ENCODE assay signal across 26 cellular contexts in genomic region chr6:77764364-77764763, GRCh38.
"Had no signal": no experiment of that assay in that cellular context is flagged by ENCODE, and none has a peak within 500 bp of the region (broad histone marks: within the 10 kb centered on the region; RNA-seq: fewer than 3 reads in every experiment).

No MANE protein-coding gene starts in this region.

- H3K4me1 ChIP-seq: stomach, suprapubic skin, testis, thyroid gland, tibial artery, tibial nerve, transverse colon, upper lobe of right lung, uterus, vagina had no signal

- DNase-seq: stimulated activated CD4-positive, alpha-beta T cell treated with anti-CD3 and anti-CD28 coated beads, Interleukin-2, amount 100 ng/mL, for 48 hours; stimulated activated CD4-positive, alpha-beta T cell treated with anti-CD3 and anti-CD28 coated beads, Interleukin-4, amount 100 ng/mL, for 1 hour; stimulated activated CD4-positive, alpha-beta T cell treated with anti-CD3 and anti-CD28 coated beads, Interleukin-4, amount 100 ng/mL, for 24 hours; stimulated activated CD4-positive, alpha-beta T cell treated with anti-CD3 and anti-CD28 coated beads, Interleukin-4, amount 100 ng/mL, for 4 hours; stimulated activated CD8-positive, alpha-beta memory T cell treated with anti-CD3 and anti-CD28 coated beads, Interleukin-4, amount 100 ng/mL, for 48 hours; stimulated activated naive B cell treated with anti-CD40 and anti-IgM and Interleukin-4, amounts not matched to agents 10 μg/mL and 1 μg/mL and 100 μg/mL, for 72 hours; stimulated activated naive CD4-positive, alpha-beta T cell; stimulated activated naive CD4-positive, alpha-beta T cell treated with Interleukin-2 at 50 U/mL for 16 hours; stimulated activated naive CD8-positive, alpha-beta T cell treated with anti-CD3 and anti-CD28 coated beads, Interleukin-15, amount 100 ng/mL, for 72 hours; stimulated activated naive CD8-positive, alpha-beta T cell treated with anti-CD3 and anti-CD28 coated beads, Interleukin-15, Interleukin-2, amounts not matched to agents 100 U/mL and 50 U/mL, for 24 hours; stomach; substantia nigra; testis; thyroid gland; tibial artery; transverse colon; trophoblast cell; upper lobe of right lung; uterus had no signal

- ATAC-seq: stimulated activated effector memory CD8-positive, alpha-beta T cell treated with anti-CD3 and anti-CD28 coated beads, Interleukin-12 subunit alpha, Interleukin-12 subunit beta, amount 100 ng/mL, for 72 hours; stimulated activated memory B cell treated with anti-CD40 and anti-IgM and Interleukin-4, amounts not matched to agents 10 μg/mL and 1 μg/mL and 100 μg/mL, for 72 hours; stimulated activated naive B cell treated with anti-CD40 and anti-IgM and Interleukin-4, amounts not matched to agents 10 μg/mL and 1 μg/mL and 100 μg/mL, for 72 hours; stimulated activated naive CD8-positive, alpha-beta T cell treated with anti-CD3 and anti-CD28 coated beads, Interleukin-15, amount 100 ng/mL, for 72 hours; stimulated activated naive CD8-positive, alpha-beta T cell treated with anti-CD3 and anti-CD28 coated beads, Interleukin-15, Interleukin-2, amounts not matched to agents 100 U/mL and 50 U/mL, for 24 hours; upper lobe of right lung had no signal

- H3K4me3 ChIP-seq: stomach, suprapubic skin, testis, thoracic aorta, thyroid gland, tibial artery, tibial nerve, transverse colon, upper lobe of right lung, uterus, vagina had no signal

- H3K36me3 ChIP-seq: stomach, suprapubic skin, thoracic aorta, thyroid gland, tibial artery, tibial nerve, transverse colon, upper lobe of right lung, uterus, vagina had no signal

- H3K9me3 ChIP-seq: suprapubic skin, testis, thoracic aorta, thyroid gland, tibial artery, tibial nerve, transverse colon, upper lobe of right lung, uterus, vagina had no signal

- FAIRE-seq: urothelium cell line had no signal

- H3K27me3 ChIP-seq: stomach, suprapubic skin, testis, thyroid gland, tibial artery, tibial nerve, transverse colon, upper lobe of right lung, uterus, vagina had no signal

- H3K27ac ChIP-seq: stomach, suprapubic skin, testis, thoracic aorta, thyroid gland, tibial artery, tibial nerve, transverse colon, upper lobe of right lung, uterus, vagina had no signal
